ENCODE assay signal across 19 cellular contexts in genomic region chr5:32055891-32056866, GRCh38.
"Had no signal": no experiment of that assay in that cellular context is flagged by ENCODE, and none has a peak within 500 bp of the region (broad histone marks: within the 10 kb centered on the region; RNA-seq: fewer than 3 reads in every experiment).

No MANE protein-coding gene starts in this region.

- H3K27me3 Mint-ChIP-seq: activated naive CD8-positive, alpha-beta T cell treated with anti-CD3 and anti-CD28 coated beads, Interleukin-2, amount 50 U/mL, for 24 hours; naive B cell; type B pancreatic cell had no signal

- H3K36me3 Mint-ChIP-seq: activated CD4-positive, alpha-beta memory T cell treated with anti-CD3 and anti-CD28 coated beads for 36 hours; activated CD8-positive, alpha-beta memory T cell treated with anti-CD3 and anti-CD28 coated beads, Interleukin-2, amount 10 ng/mL, durations not matched to agents 7 days and 5 days; naive B cell; neural progenitor cell had no signal

- H3K9me3 ChIP-seq: colonic mucosa, ovary had no signal

- H3K4me1 Mint-ChIP-seq: activated CD8-positive, alpha-beta memory T cell treated with anti-CD3 and anti-CD28 coated beads, Interleukin-2, amount 10 ng/mL, durations not matched to agents 7 days and 5 days; activated naive CD8-positive, alpha-beta T cell treated with anti-CD3 and anti-CD28 coated beads, Interleukin-2, amount 50 U/mL, for 24 hours; naive B cell; T-helper 17 cell had no signal

- H3K27me3 ChIP-seq: colonic mucosa, foreskin keratinocyte, neural progenitor cell, ovary had no signal

- DNase-seq: activated CD4-positive, alpha-beta memory T cell treated with anti-CD3 and anti-CD28 coated beads for 36 hours; activated CD8-positive, alpha-beta memory T cell treated with anti-CD3 and anti-CD28 coated beads, Interleukin-2, amount 10 ng/mL, durations not matched to agents 7 days and 5 days; activated naive CD4-positive, alpha-beta T cell treated with anti-CD3 and anti-CD28 coated beads for 36 hours; activated naive CD8-positive, alpha-beta T cell treated with anti-CD3 and anti-CD28 coated beads, Interleukin-2, amount 50 U/mL, for 24 hours; activated T-cell treated with anti-CD3 and anti-CD28 coated beads, Interleukin-2, amount 50 U/mL, for 1 hour; caudate nucleus; colonic mucosa; naive B cell; ovary; stimulated activated CD4-positive, alpha-beta T cell treated with anti-CD3 and anti-CD28 coated beads, Interleukin-4, amount 100 ng/mL, for 4 hours; stimulated activated CD8-positive, alpha-beta memory T cell treated with anti-CD3 and anti-CD28 coated beads, Interleukin-4, amount 100 ng/mL, for 48 hours; stimulated activated naive CD8-positive, alpha-beta T cell treated with anti-CD3 and anti-CD28 coated beads, Interleukin-15, Interleukin-2, amounts not matched to agents 100 U/mL and 50 U/mL, for 24 hours; T-helper 17 cell; WERI-Rb-1 had no signal

- H3K4me3 ChIP-seq: colonic mucosa, neural progenitor cell, ovary, skin epidermis had no signal

- H3K9ac ChIP-seq: neural progenitor cell had no signal

- H3K27ac ChIP-seq: colonic mucosa, foreskin keratinocyte, neural progenitor cell, ovary, skin epidermis, WERI-Rb-1 had no signal

- H3K36me3 ChIP-seq: colonic mucosa, neural progenitor cell, ovary had no signal

- H3K4me3 Mint-ChIP-seq: activated CD4-positive, alpha-beta memory T cell treated with anti-CD3 and anti-CD28 coated beads for 36 hours; activated CD8-positive, alpha-beta memory T cell treated with anti-CD3 and anti-CD28 coated beads, Interleukin-2, amount 10 ng/mL, durations not matched to agents 7 days and 5 days; activated naive CD4-positive, alpha-beta T cell treated with anti-CD3 and anti-CD28 coated beads for 36 hours; activated naive CD8-positive, alpha-beta T cell treated with anti-CD3 and anti-CD28 coated beads, Interleukin-2, amount 50 U/mL, for 24 hours; naive B cell; neural progenitor cell; T-helper 17 cell; type B pancreatic cell had no signal

- H3K4me1 ChIP-seq: colonic mucosa, neural progenitor cell had no signal

- H3K27ac Mint-ChIP-seq: activated CD4-positive, alpha-beta memory T cell treated with anti-CD3 and anti-CD28 coated beads for 36 hours; activated CD8-positive, alpha-beta memory T cell treated with anti-CD3 and anti-CD28 coated beads, Interleukin-2, amount 10 ng/mL, durations not matched to agents 7 days and 5 days; activated naive CD4-positive, alpha-beta T cell treated with anti-CD3 and anti-CD28 coated beads for 36 hours; activated naive CD8-positive, alpha-beta T cell treated with anti-CD3 and anti-CD28 coated beads, Interleukin-2, amount 50 U/mL, for 24 hours; activated T-helper 2 cell treated with anti-CD3 and anti-CD28 coated beads, Interferon-gamma antibody, Interleukin-2, Interleukin-4, amounts not matched to agents 10 μg/mL and 5 μg/mL and 100 μg/mL, durations not matched to agents 14 hours and 24 hours and 36 hours; neural progenitor cell; T-helper 17 cell; type B pancreatic cell had no signal

- H3K9me3 Mint-ChIP-seq: activated CD4-positive, alpha-beta memory T cell treated with anti-CD3 and anti-CD28 coated beads for 36 hours; activated naive CD4-positive, alpha-beta T cell treated with anti-CD3 and anti-CD28 coated beads for 36 hours; activated naive CD8-positive, alpha-beta T cell treated with anti-CD3 and anti-CD28 coated beads, Interleukin-2, amount 50 U/mL, for 24 hours; activated T-helper 2 cell treated with anti-CD3 and anti-CD28 coated beads, Interferon-gamma antibody, Interleukin-2, Interleukin-4, amounts not matched to agents 10 μg/mL and 5 μg/mL and 100 μg/mL, durations not matched to agents 14 hours and 24 hours and 36 hours; type B pancreatic cell had no signal
